30 cellular contexts compared by ENCODE assay signal in genomic region chrX:67622053-67622452, GRCh38.
"Had no signal": no experiment of that assay in that cellular context is flagged by ENCODE, and none has a peak within 500 bp of the region (broad histone marks: within the 10 kb centered on the region; RNA-seq: fewer than 3 reads in every experiment).

No MANE protein-coding gene starts in this region.

- H3K36me3 ChIP-seq: left lung, neural progenitor cell, neutrophil, spleen, suprapubic skin, thoracic aorta, tibial artery, upper lobe of right lung had no signal

- H3K27ac Mint-ChIP-seq: immature natural killer cell; mesothelial cell of epicardium; naive B cell; natural killer cell; nephron progenitor cell; neural progenitor cell; stimulated activated effector memory CD8-positive, alpha-beta T cell treated with anti-CD3 and anti-CD28 coated beads, Interleukin-12 subunit alpha, Interleukin-12 subunit beta, amount 100 ng/mL, for 72 hours; stimulated activated naive CD8-positive, alpha-beta T cell treated with anti-CD3 and anti-CD28 coated beads, Interleukin-15, Interleukin-2, amounts not matched to agents 100 ng/mL and 50 ng/mL, for 24 hours had no signal

- H3K4me3 Mint-ChIP-seq: immature natural killer cell; mesothelial cell of epicardium; naive B cell; natural killer cell; nephron progenitor cell; neural progenitor cell; stimulated activated effector memory CD8-positive, alpha-beta T cell treated with anti-CD3 and anti-CD28 coated beads, Interleukin-12 subunit alpha, Interleukin-12 subunit beta, amount 100 ng/mL, for 72 hours; stimulated activated naive CD8-positive, alpha-beta T cell treated with anti-CD3 and anti-CD28 coated beads, Interleukin-15, Interleukin-2, amounts not matched to agents 100 ng/mL and 50 ng/mL, for 24 hours had no signal

- H2AFZ ChIP-seq: neural progenitor cell, parathyroid adenoma had no signal

- H3K9ac ChIP-seq: neural progenitor cell, parathyroid adenoma had no signal

- H3K9me3 Mint-ChIP-seq: neural progenitor cell had no signal

- ATAC-seq: left colon; left lung; natural killer cell; sciatic nerve; stimulated activated effector memory CD8-positive, alpha-beta T cell treated with anti-CD3 and anti-CD28 coated beads, Interleukin-12 subunit alpha, Interleukin-12 subunit beta, amount 100 ng/mL, for 72 hours; upper lobe of right lung had no signal

- H3K36me3 Mint-ChIP-seq: immature natural killer cell; mesothelial cell of epicardium; naive B cell; natural killer cell; neural progenitor cell; stimulated activated effector memory CD8-positive, alpha-beta T cell treated with anti-CD3 and anti-CD28 coated beads, Interleukin-12 subunit alpha, Interleukin-12 subunit beta, amount 100 ng/mL, for 72 hours had no signal

- H3K4me1 ChIP-seq: left lung, neural progenitor cell, parathyroid adenoma, psoas muscle, spleen, suprapubic skin, tibial artery, upper lobe of right lung had no signal

- H3K27me3 Mint-ChIP-seq: naive B cell; stimulated activated naive CD8-positive, alpha-beta T cell treated with anti-CD3 and anti-CD28 coated beads, Interleukin-15, Interleukin-2, amounts not matched to agents 100 ng/mL and 50 ng/mL, for 24 hours had no signal

- DNase-seq: hypothalamus; immature natural killer cell; kidney; left colon; left lung; mesendoderm; naive B cell; natural killer cell; nephron progenitor cell; occipital lobe; psoas muscle; small intestine; spleen; stimulated activated CD4-positive, alpha-beta T cell treated with anti-CD3 and anti-CD28 coated beads, Interleukin-4, amount 100 ng/mL, for 24 hours; stimulated activated naive CD4-positive, alpha-beta T cell; tibial artery; trophoblast cell; upper lobe of right lung had no signal

- H3K79me2 ChIP-seq: parathyroid adenoma had no signal

- H3K4me3 ChIP-seq: left lung, lung, neural progenitor cell, psoas muscle, spleen, suprapubic skin, thoracic aorta, tibial artery, upper lobe of right lung had no signal

- H3K4me2 ChIP-seq: neural progenitor cell had no signal

- H3K9me3 ChIP-seq: left lung, neutrophil, suprapubic skin, thoracic aorta, upper lobe of right lung had no signal

- H3K27me3 ChIP-seq: left lung, neural progenitor cell, neutrophil, spleen, suprapubic skin, tibial artery, upper lobe of right lung had no signal

- FAIRE-seq: islet of Langerhans, kidney, small intestine, urothelium cell line had no signal

- H3K27ac ChIP-seq: left lung, neural progenitor cell, neutrophil, parathyroid adenoma, psoas muscle, spleen, suprapubic skin, thoracic aorta, tibial artery, upper lobe of right lung had no signal

- H3K4me1 Mint-ChIP-seq: immature natural killer cell; mesothelial cell of epicardium; naive B cell; natural killer cell; nephron progenitor cell; neural progenitor cell; stimulated activated effector memory CD8-positive, alpha-beta T cell treated with anti-CD3 and anti-CD28 coated beads, Interleukin-12 subunit alpha, Interleukin-12 subunit beta, amount 100 ng/mL, for 72 hours had no signal
